8 cellular contexts compared by ENCODE assay signal in genomic region chr1:117826551-117827078, GRCh38.
DNase-seq lines count a peak whose midpoint lies in the region; ATAC-seq lines count a peak whose summit lies in the region.

No MANE protein-coding gene starts in this region.

- in situ Hi-C loops in ACHN (cut with HindIII; ENCODE audit: low pct_ligation_motif_present, low pct_unique_long_range_greater_than_20kb, low sequenced_read_pairs), result no loop called here

- ATAC-seq in HG03159 (IDR thresholded peaks at IDR 0.05; ENCODE audit: unreplicated experiment), result no peak
- no peak for ATAC-seq in HG02885 (IDR thresholded peaks at IDR 0.05; ENCODE audit: poor library complexity, unreplicated experiment)
- ATAC-seq in HG02884 (IDR thresholded peaks at IDR 0.05; ENCODE audit: unreplicated experiment), result no peak

- DNase-seq in ACHN (peak; percentile 58), LHCN-M2 (ENCODE audit: low read depth) (peak; percentile 91), dedifferentiated amniotic fluid mesenchymal stem cell (ENCODE audit: extremely low spot score) (peak; percentile 72), lung microvascular endothelial cell (ENCODE audit: low read depth in 2 of 2) (peak; percentile 82 to 89), NCI-H82 (lab: John Stamatoyannopoulos, UW) (no peak)
